Comparison of ENCODE assay signal across 8 cellular contexts in the genomic region with DNA sequence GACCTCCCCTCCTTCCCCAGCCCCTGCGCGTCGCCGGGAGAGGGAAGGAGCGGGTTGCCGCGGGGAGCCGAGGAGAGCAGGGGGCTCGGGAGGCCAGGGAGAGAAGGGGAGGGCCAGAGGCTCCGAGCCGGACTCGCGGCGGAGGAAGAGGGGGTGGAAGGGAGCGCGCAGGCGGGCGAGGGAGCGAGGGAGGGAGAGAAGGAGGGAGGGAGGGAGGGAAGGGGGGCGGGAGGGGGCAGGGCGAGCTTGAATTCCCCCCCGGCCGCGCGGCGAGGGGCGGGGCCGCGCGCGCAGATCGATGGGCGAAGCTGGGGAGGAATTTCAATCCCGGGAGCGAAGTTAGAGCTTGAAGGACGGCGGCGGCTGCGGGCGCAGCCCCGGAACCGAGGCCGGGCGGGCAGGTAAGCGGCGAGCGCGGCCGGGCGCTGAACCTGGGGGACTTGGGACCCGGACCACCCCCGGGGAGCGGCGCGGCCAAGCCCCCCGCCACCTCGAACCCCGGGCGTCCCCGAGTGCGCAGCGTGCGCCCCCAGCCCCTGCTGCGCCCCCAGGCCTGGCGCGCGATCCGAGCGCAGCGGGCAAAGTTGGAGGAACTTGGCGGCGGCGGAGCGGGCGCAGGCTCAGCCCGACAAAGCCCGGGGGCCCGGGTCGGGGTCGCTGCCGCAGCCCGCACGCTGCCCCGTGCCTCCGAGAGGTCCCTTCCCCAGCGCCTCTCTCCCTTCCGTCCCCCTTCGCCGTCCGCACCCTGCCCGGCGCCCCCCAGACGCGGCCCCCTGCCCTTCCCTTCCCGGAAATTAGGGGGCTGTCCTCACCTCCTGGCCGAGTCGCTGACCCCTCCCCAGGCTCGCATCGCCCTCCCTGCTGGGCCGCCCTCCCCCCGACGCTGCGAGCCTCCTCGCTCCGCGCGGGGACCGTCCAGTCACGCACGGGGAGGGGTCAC. TPM values are rescaled to one million over a fixed set of nuclear protein-coding genes. Genes with fewer than 3 reads are reported as not detected.
DNase-seq lines count a peak whose midpoint lies in the region; ATAC-seq and TF ChIP-seq lines count a peak whose summit lies in the region.

A gene (plus strand): TSS at position 324 of the 940 bp plus-strand sequence. CDS start 74,320 bp downstream, outside the sequence.

- peak within 1 kb of the TSS; percentile 71 for H3K9ac ChIP-seq in ES-I3 (ENCODE audit: low read depth, low read length)

- TF ChIP-seq POLR2A in prostate gland (IDR thresholded peaks at IDR 0.05), result no peak

- H3K9me3 ChIP-seq in ES-I3 (ENCODE audit: control insufficient read depth, insufficient read depth, low read length), result no peaks in the 10 kb centered on the region
- H3K9me3 ChIP-seq in prostate gland, result no peaks in the 10 kb centered on the region

- peak; percentile 25 for DNase-seq in foreskin melanocyte
- DNase-seq in prostate gland (ENCODE audit: low spot score), result no peak
- no peak for DNase-seq in hepatic stellate cell (ENCODE audit: low spot score)
- DNase-seq in DMS79 (lab: John Stamatoyannopoulos, UW), result no peak
- DNase-seq in C1 segment of cervical spinal cord (lab: John Stamatoyannopoulos, UW), result no peak

- TF ChIP-seq CTCF in prostate gland (IDR thresholded peaks at IDR 0.05), result no peak

- H3K27me3 ChIP-seq in prostate gland (replicated peaks; ENCODE audit: insufficient read depth), result peaks cover 17% of the 10 kb centered on the region

- peak within 1 kb of the TSS; percentile 24 to 37 for H3K4me3 ChIP-seq in prostate gland

- 3% methylated on average over 91 of the region's 110 CpGs for WGBS in prostate gland

- H3K4me1 ChIP-seq in ES-I3 (ENCODE audit: insufficient read depth, low read length), result peaks cover 6% of the 10 kb centered on the region; the same call in 1 of the 2 replicates
- H3K4me1 ChIP-seq in prostate gland (replicated peaks), result peaks cover 17% of the 10 kb centered on the region

- H3K27ac ChIP-seq in prostate gland, result no peak within 1 kb of the TSS

- ATAC-seq in HG02970 (IDR thresholded peaks at IDR 0.05; ENCODE audit: low FRiP score, unreplicated experiment), result no peak

- H3K36me3 ChIP-seq in ES-I3 (ENCODE audit: insufficient read depth, low read length) (no peaks in the 10 kb centered on the region), prostate gland (no peaks in the 10 kb centered on the region)

- intact Hi-C loops in prostate gland (cut with DNase I), result loop anchor here (10.0 kb wide), 1 partner anchor 675 kb away; no protein-coding TSS in a partner anchor

TF ChIP-seq in PFSK-1, 5 proteins besides CTCF, POLR2A, EP300 and RAD21:
- peak; percentile 15 for TF ChIP-seq FOXP2 (optimal IDR thresholded peaks at IDR 0.05; ENCODE audit: borderline replicate concordance, extremely low read depth, extremely low read length, insufficient read depth)
- no peak for TF ChIP-seq POLR2AphosphoS5 (IDR thresholded peaks at IDR 0.05; ENCODE audit: low read depth, low read length)

RNA-seq across cellular contexts. Expression of the gene that starts here (rescaled TPM):
- polyA plus RNA-seq in PFSK-1 (2012; ENCODE audit: insufficient read length, low read depth), result 6.9 TPM
- total RNA-seq in prostate gland, result 1 to 10 TPM; 2.0 to 3.0 TPM
